Comparison of ENCODE assay signal across 1 cellular context in genomic region chr1:12173631-12174121, GRCh38.
TF ChIP-seq lines count a peak whose summit lies in the region.

No MANE protein-coding gene starts in this region.

TF ChIP-seq in HepG2, 621 proteins besides CTCF, POLR2A, EP300 and RAD21 (continued from another document):
- no peak for TF ChIP-seq ARID4A (CRISPR knock-in tag; IDR thresholded peaks at IDR 0.05; ENCODE audit: borderline replicate concordance)
